In genomic region chr14:56112781-56113180, GRCh38 we compare ENCODE assay signal across 18 cellular contexts.
"Had no signal": no experiment of that assay in that cellular context is flagged by ENCODE, and none has a peak within 500 bp of the region (broad histone marks: within the 10 kb centered on the region; RNA-seq: fewer than 3 reads in every experiment).

No MANE protein-coding gene starts in this region.

- ATAC-seq: activated T-helper 17 cell treated with anti-CD3 and anti-CD28 coated beads, Interleukin-2, amount 50 U/mL, for 72 hours; natural killer cell had no signal

- H3K27ac Mint-ChIP-seq: activated T-helper 17 cell treated with anti-CD3 and anti-CD28 coated beads, Interleukin-2, amount 50 U/mL, for 72 hours; natural killer cell had no signal

- H3K9me3 Mint-ChIP-seq: activated T-helper 17 cell treated with anti-CD3 and anti-CD28 coated beads, Interleukin-2, amount 50 U/mL, for 72 hours; central memory CD8-positive, alpha-beta T cell; natural killer cell had no signal

- H3K27ac ChIP-seq: brain microvascular endothelial cell, esophagus squamous epithelium, left ventricle myocardium inferior, stomach, thoracic aorta had no signal

- H3K4me3 Mint-ChIP-seq: activated T-helper 17 cell treated with anti-CD3 and anti-CD28 coated beads, Interleukin-2, amount 50 U/mL, for 72 hours; central memory CD8-positive, alpha-beta T cell; natural killer cell had no signal

- H3K36me3 ChIP-seq: brain microvascular endothelial cell, esophagus squamous epithelium, left ventricle myocardium inferior, stomach, thoracic aorta had no signal

- H3K9me3 ChIP-seq: esophagus squamous epithelium, left ventricle myocardium inferior, stomach, thoracic aorta had no signal

- DNase-seq: activated CD4-positive, alpha-beta T cell treated with anti-CD3 and anti-CD28 coated beads for 1 hour; activated CD4-positive, alpha-beta T cell treated with anti-CD3 and anti-CD28 coated beads, Interleukin-2, amount 50 U/mL, for 4 hours; activated naive CD4-positive, alpha-beta T cell treated with Interleukin-2 at 50 U/mL for 16 hours; anterior cingulate cortex; brain microvascular endothelial cell; cortex of kidney; effector CD4-positive, alpha-beta T cell; esophagus squamous epithelium; hippocampal formation; kidney; left ventricle myocardium inferior; mesenchymal stem cell; natural killer cell; stimulated activated CD4-positive, alpha-beta T cell treated with anti-CD3 and anti-CD28 coated beads, Interleukin-1b, Interleukin-23, amount 100 ng/mL, for 48 hours; stomach had no signal

- H3K36me3 Mint-ChIP-seq: natural killer cell had no signal

- H3K4me3 ChIP-seq: esophagus squamous epithelium, left ventricle myocardium inferior, stomach, thoracic aorta had no signal

- H3K27me3 ChIP-seq: brain microvascular endothelial cell, esophagus squamous epithelium, stomach had no signal
